1 cellular context compared by ENCODE assay signal in the genomic region with DNA sequence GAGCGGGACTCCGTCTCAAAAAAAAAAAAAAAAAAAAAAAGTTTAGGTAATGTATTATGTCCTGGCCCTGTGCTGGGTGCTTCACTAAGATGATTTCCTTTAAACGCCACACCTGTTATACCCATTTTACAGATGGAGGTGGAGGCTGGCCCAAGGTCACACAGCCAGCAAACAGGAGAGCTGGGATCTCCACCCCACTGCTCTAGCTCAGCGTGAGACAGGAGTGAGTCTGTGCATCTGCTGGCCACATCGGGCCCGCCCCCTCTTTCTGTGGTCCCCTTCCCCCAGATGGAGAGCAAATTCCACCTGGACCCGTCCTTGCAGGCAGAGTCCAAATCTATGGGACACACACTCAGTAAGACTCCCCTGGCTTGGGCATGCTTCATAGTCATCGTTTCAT.
TF ChIP-seq lines count a peak whose summit lies in the region.

No MANE protein-coding gene starts in this region.

TF ChIP-seq in WTC11, 78 proteins besides CTCF, POLR2A, EP300 and RAD21 (continued from another document):
- TF ChIP-seq, protein P1, sequence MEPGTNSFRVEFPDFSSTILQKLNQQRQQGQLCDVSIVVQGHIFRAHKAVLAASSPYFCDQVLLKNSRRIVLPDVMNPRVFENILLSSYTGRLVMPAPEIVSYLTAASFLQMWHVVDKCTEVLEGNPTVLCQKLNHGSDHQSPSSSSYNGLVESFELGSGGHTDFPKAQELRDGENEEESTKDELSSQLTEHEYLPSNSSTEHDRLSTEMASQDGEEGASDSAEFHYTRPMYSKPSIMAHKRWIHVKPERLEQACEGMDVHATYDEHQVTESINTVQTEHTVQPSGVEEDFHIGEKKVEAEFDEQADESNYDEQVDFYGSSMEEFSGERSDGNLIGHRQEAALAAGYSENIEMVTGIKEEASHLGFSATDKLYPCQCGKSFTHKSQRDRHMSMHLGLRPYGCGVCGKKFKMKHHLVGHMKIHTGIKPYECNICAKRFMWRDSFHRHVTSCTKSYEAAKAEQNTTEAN (CRISPR knock-in tag; IDR thresholded peaks at IDR 0.05), result no peak
- TF ChIP-seq, protein P2, sequence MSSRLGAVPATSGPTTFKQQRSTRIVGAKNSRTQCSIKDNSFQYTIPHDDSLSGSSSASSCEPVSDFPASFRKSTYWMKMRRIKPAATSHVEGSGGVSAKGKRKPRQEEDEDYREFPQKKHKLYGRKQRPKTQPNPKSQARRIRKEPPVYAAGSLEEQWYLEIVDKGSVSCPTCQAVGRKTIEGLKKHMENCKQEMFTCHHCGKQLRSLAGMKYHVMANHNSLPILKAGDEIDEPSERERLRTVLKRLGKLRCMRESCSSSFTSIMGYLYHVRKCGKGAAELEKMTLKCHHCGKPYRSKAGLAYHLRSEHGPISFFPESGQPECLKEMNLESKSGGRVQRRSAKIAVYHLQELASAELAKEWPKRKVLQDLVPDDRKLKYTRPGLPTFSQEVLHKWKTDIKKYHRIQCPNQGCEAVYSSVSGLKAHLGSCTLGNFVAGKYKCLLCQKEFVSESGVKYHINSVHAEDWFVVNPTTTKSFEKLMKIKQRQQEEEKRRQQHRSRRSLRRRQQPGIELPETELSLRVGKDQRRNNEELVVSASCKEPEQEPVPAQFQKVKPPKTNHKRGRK (CRISPR knock-in tag; IDR thresholded peaks at IDR 0.05; ENCODE audit: borderline replicate concordance), result no peak
- TF ChIP-seq, protein P3, sequence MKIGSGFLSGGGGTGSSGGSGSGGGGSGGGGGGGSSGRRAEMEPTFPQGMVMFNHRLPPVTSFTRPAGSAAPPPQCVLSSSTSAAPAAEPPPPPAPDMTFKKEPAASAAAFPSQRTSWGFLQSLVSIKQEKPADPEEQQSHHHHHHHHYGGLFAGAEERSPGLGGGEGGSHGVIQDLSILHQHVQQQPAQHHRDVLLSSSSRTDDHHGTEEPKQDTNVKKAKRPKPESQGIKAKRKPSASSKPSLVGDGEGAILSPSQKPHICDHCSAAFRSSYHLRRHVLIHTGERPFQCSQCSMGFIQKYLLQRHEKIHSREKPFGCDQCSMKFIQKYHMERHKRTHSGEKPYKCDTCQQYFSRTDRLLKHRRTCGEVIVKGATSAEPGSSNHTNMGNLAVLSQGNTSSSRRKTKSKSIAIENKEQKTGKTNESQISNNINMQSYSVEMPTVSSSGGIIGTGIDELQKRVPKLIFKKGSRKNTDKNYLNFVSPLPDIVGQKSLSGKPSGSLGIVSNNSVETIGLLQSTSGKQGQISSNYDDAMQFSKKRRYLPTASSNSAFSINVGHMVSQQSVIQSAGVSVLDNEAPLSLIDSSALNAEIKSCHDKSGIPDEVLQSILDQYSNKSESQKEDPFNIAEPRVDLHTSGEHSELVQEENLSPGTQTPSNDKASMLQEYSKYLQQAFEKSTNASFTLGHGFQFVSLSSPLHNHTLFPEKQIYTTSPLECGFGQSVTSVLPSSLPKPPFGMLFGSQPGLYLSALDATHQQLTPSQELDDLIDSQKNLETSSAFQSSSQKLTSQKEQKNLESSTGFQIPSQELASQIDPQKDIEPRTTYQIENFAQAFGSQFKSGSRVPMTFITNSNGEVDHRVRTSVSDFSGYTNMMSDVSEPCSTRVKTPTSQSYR (CRISPR knock-in tag; IDR thresholded peaks at IDR 0.05), result no peak
- TF ChIP-seq, protein P4, sequence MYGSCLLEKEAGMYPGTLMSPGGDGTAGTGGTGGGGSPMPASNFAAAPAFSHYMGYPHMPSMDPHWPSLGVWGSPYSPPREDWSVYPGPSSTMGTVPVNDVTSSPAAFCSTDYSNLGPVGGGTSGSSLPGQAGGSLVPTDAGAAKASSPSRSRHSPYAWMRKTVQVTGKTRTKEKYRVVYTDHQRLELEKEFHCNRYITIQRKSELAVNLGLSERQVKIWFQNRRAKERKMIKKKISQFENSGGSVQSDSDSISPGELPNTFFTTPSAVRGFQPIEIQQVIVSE (CRISPR knock-in tag; IDR thresholded peaks at IDR 0.05; ENCODE audit: borderline replicate concordance), result no peak
- no peak for TF ChIP-seq OVOL2 (CRISPR knock-in tag; IDR thresholded peaks at IDR 0.05; ENCODE audit: borderline replicate concordance)
- no peak for TF ChIP-seq ETV6 (CRISPR knock-in tag; IDR thresholded peaks at IDR 0.05)
- TF ChIP-seq GRHL2 (CRISPR knock-in tag; IDR thresholded peaks at IDR 0.05; ENCODE audit: insufficient replicate concordance, severe bottlenecking), result no peak
- TF ChIP-seq, protein P5, sequence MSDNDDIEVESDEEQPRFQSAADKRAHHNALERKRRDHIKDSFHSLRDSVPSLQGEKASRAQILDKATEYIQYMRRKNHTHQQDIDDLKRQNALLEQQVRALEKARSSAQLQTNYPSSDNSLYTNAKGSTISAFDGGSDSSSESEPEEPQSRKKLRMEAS (CRISPR knock-in tag; IDR thresholded peaks at IDR 0.05), result no peak
